In the genomic region with DNA sequence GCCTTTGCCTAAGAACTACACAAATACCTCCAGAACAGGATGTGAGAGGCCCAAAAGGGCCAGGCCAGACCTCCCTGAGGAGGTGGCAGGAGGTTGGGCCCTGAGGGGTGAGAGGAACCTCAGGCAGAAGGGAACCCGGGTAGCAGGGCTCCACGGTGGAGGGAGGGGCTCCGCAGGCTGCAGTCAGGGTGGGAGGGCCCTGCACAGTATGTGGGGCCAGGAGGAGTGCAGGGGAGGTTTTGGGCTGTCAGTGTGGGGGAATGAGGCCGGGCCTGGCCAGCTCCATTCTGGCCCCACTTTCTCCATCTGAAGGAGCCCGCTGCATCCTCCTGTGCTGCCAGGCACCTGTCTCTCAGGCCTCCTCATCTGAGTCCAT, we compare ENCODE assay signal across 1 cellular context.
A peak's percentile ranks its signal among the peaks of the same experiment; 100 is the strongest.
TF ChIP-seq lines count a peak whose summit lies in the region.

No MANE protein-coding gene starts in this region.

TF ChIP-seq in K562, 482 proteins besides CTCF, POLR2A, EP300 and RAD21 (continued from another document):
- TF ChIP-seq, protein P1, sequence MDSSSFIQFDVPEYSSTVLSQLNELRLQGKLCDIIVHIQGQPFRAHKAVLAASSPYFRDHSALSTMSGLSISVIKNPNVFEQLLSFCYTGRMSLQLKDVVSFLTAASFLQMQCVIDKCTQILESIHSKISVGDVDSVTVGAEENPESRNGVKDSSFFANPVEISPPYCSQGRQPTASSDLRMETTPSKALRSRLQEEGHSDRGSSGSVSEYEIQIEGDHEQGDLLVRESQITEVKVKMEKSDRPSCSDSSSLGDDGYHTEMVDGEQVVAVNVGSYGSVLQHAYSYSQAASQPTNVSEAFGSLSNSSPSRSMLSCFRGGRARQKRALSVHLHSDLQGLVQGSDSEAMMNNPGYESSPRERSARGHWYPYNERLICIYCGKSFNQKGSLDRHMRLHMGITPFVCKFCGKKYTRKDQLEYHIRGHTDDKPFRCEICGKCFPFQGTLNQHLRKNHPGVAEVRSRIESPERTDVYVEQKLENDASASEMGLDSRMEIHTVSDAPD (CRISPR knock-in tag; IDR thresholded peaks at IDR 0.05): no peak
- no peak for TF ChIP-seq CHD2 (IDR thresholded peaks at IDR 0.05; ENCODE audit: low read depth, low read length)
- TF ChIP-seq, protein P2, sequence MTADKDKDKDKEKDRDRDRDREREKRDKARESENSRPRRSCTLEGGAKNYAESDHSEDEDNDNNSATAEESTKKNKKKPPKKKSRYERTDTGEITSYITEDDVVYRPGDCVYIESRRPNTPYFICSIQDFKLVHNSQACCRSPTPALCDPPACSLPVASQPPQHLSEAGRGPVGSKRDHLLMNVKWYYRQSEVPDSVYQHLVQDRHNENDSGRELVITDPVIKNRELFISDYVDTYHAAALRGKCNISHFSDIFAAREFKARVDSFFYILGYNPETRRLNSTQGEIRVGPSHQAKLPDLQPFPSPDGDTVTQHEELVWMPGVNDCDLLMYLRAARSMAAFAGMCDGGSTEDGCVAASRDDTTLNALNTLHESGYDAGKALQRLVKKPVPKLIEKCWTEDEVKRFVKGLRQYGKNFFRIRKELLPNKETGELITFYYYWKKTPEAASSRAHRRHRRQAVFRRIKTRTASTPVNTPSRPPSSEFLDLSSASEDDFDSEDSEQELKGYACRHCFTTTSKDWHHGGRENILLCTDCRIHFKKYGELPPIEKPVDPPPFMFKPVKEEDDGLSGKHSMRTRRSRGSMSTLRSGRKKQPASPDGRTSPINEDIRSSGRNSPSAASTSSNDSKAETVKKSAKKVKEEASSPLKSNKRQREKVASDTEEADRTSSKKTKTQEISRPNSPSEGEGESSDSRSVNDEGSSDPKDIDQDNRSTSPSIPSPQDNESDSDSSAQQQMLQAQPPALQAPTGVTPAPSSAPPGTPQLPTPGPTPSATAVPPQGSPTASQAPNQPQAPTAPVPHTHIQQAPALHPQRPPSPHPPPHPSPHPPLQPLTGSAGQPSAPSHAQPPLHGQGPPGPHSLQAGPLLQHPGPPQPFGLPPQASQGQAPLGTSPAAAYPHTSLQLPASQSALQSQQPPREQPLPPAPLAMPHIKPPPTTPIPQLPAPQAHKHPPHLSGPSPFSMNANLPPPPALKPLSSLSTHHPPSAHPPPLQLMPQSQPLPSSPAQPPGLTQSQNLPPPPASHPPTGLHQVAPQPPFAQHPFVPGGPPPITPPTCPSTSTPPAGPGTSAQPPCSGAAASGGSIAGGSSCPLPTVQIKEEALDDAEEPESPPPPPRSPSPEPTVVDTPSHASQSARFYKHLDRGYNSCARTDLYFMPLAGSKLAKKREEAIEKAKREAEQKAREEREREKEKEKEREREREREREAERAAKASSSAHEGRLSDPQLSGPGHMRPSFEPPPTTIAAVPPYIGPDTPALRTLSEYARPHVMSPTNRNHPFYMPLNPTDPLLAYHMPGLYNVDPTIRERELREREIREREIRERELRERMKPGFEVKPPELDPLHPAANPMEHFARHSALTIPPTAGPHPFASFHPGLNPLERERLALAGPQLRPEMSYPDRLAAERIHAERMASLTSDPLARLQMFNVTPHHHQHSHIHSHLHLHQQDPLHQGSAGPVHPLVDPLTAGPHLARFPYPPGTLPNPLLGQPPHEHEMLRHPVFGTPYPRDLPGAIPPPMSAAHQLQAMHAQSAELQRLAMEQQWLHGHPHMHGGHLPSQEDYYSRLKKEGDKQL (CRISPR knock-in tag; IDR thresholded peaks at IDR 0.05; ENCODE audit: borderline replicate concordance): 0 out of 2 replicates have a peak, but pooled peaks have one; percentile 53
- no peak for TF ChIP-seq ZFPM2 (CRISPR knock-in tag; IDR thresholded peaks at IDR 0.05)
